ENCODE assay signal across 27 cellular contexts in genomic region chr21:37385179-37385765, GRCh38. TPM values are rescaled to one million over a fixed set of nuclear protein-coding genes. Genes with fewer than 3 reads are reported as not detected.
DNase-seq lines count a peak whose midpoint lies in the region; ATAC-seq, FAIRE-seq and TF ChIP-seq lines count a peak whose summit lies in the region.
"Had no signal": no experiment of that assay in that cellular context is flagged by ENCODE, and none has a peak within 500 bp of the region (broad histone marks: within the 10 kb centered on the region; RNA-seq: fewer than 3 reads in every experiment).

No MANE protein-coding gene starts in this region.

- TF ChIP-seq POLR2A in HepG2 (IDR thresholded peaks at IDR 0.05; ENCODE audit: insufficient read depth in 1 of 2, low read depth in 2 of 2, low read length in 2 of 2): no peak

- intact Hi-C loops in activated CD8-positive, alpha-beta T cell treated with anti-CD3 and anti-CD28 coated beads for 36 hours (cut with micrococcal nuclease): no loop called here
- intact Hi-C loops in HepG2 (cut with micrococcal nuclease; ENCODE audit: unreplicated experiment): no loop called here

- H3K9me3 ChIP-seq in HepG2 (ENCODE audit: low read length): no peaks in the 10 kb centered on the region
- H3K9me3 ChIP-seq: A549, HAP-1, stomach, thyroid gland had no signal

- H3K27ac ChIP-seq in HepG2 (ENCODE audit: extremely low read length, insufficient read depth, low read length): no peak overlapping the region
- H3K27ac ChIP-seq: A549, HL-60, SK-N-MC, stomach, thyroid gland had no signal

- peaks cover 73% of the 10 kb centered on the region for H4K20me1 ChIP-seq in HepG2 (ENCODE audit: insufficient read depth, low read length)

- no peak overlapping the region for H3K9ac ChIP-seq in HepG2 (ENCODE audit: insufficient read depth, low read depth, low read length)

- ATAC-seq in activated CD8-positive, alpha-beta T cell treated with anti-CD3 and anti-CD28 coated beads for 36 hours: peak; percentile 53
- no peak for ATAC-seq in memory B cell (ENCODE audit: low read depth)
- ATAC-seq in stimulated activated naive CD8-positive, alpha-beta T cell treated with anti-CD3 and anti-CD28 coated beads, Interleukin-15, amount 100 ng/mL, for 72 hours: peak; percentile 52
- no peak for ATAC-seq in HepG2
- no peak for ATAC-seq in GM21423 (IDR thresholded peaks at IDR 0.05; ENCODE audit: unreplicated experiment)
- ATAC-seq in GM19455 (IDR thresholded peaks at IDR 0.05; ENCODE audit: unreplicated experiment): no peak
- ATAC-seq: A549 had no signal

- no peak overlapping the region for H2AFZ ChIP-seq in HepG2 (ENCODE audit: low read length)

- peak overlapping the region; percentile 72 for H3K27ac Mint-ChIP-seq in activated naive CD4-positive, alpha-beta T cell treated with anti-CD3 and anti-CD28 coated beads, Interleukin-2, amount 50 U/mL, for 24 hours
- H3K27ac Mint-ChIP-seq in activated CD8-positive, alpha-beta T cell treated with anti-CD3 and anti-CD28 coated beads for 36 hours: peak overlapping the region; percentile 55
- H3K27ac Mint-ChIP-seq in memory B cell: peak overlapping the region; percentile 61
- no peak overlapping the region for H3K27ac Mint-ChIP-seq in stimulated activated naive CD8-positive, alpha-beta T cell treated with anti-CD3 and anti-CD28 coated beads, Interleukin-15, amount 100 ng/mL, for 72 hours
- H3K27ac Mint-ChIP-seq: activated T-helper 1 cell treated with anti-CD3 and anti-CD28 coated beads, Interleukin-12 subunit alpha, Interleukin-12 subunit beta, Interleukin-2, Interleukin-4 antibody, amounts not matched to agents 30 ng/mL and 10 ng/mL and 1 ng/mL, durations not matched to agents 14 hours and 24 hours and 36 hours; endodermal cell had no signal

- no peak for TF ChIP-seq RAD21 in HepG2 (CRISPR knock-in tag; IDR thresholded peaks at IDR 0.05)

- H3K4me1 Mint-ChIP-seq in activated naive CD4-positive, alpha-beta T cell treated with anti-CD3 and anti-CD28 coated beads, Interleukin-2, amount 50 U/mL, for 24 hours: peaks cover 83% of the 10 kb centered on the region
- H3K4me1 Mint-ChIP-seq in activated CD8-positive, alpha-beta T cell treated with anti-CD3 and anti-CD28 coated beads for 36 hours (ENCODE audit: low read depth): peaks cover 79% of the 10 kb centered on the region
- peaks cover 64% of the 10 kb centered on the region for H3K4me1 Mint-ChIP-seq in memory B cell
- peaks cover 85% of the 10 kb centered on the region for H3K4me1 Mint-ChIP-seq in stimulated activated naive CD8-positive, alpha-beta T cell treated with anti-CD3 and anti-CD28 coated beads, Interleukin-15, amount 100 ng/mL, for 72 hours

- DNase-seq in activated naive CD4-positive, alpha-beta T cell treated with anti-CD3 and anti-CD28 coated beads, Interleukin-2, amount 50 U/mL, for 16 hours: no peak
- no peak for DNase-seq in activated CD8-positive, alpha-beta T cell treated with anti-CD3 and anti-CD28 coated beads for 36 hours
- no peak for DNase-seq in memory B cell (ENCODE audit: low spot score in 2 of 2)
- no peak for DNase-seq in stimulated activated naive CD8-positive, alpha-beta T cell treated with anti-CD3 and anti-CD28 coated beads, Interleukin-15, amount 100 ng/mL, for 72 hours
- no peak for DNase-seq in HepG2 (ENCODE audit: low spot score)
- DNase-seq: activated CD4-positive, alpha-beta T cell treated with anti-CD3 and anti-CD28 coated beads for 4 hours; activated naive CD8-positive, alpha-beta T cell treated with anti-CD3 and anti-CD28 coated beads, Interleukin-2, amount 10 ng/mL, durations not matched to agents 7 days and 5 days; endodermal cell; foreskin fibroblast; mesenchymal stem cell; NCI-H1048; NCI-H187; NCI-H2171; NCI-H510A; occipital lobe; stomach; T-helper 2 cell; thyroid gland had no signal

- H3K27me3 ChIP-seq in HepG2 (ENCODE audit: control insufficient read depth in 1 of 2, insufficient read depth in 2 of 2, low read length in 2 of 2): no peaks in the 10 kb centered on the region
- H3K27me3 ChIP-seq: stomach, thyroid gland had no signal

- peaks cover 0 to 4% of the 10 kb centered on the region in 2 experiments; a peak in 1 of 5 replicates for H3K36me3 ChIP-seq in HepG2 (replicated peaks in 1 of 2; ENCODE audit: control insufficient read depth in 1 of 2, insufficient read depth in 2 of 2, low read length in 2 of 2)
- H3K36me3 ChIP-seq: HAP-1, stomach, thyroid gland had no signal

- H3K36me3 Mint-ChIP-seq in activated naive CD4-positive, alpha-beta T cell treated with anti-CD3 and anti-CD28 coated beads, Interleukin-2, amount 50 U/mL, for 24 hours: peaks cover 2% of the 10 kb centered on the region
- peaks cover 33% of the 10 kb centered on the region for H3K36me3 Mint-ChIP-seq in activated CD8-positive, alpha-beta T cell treated with anti-CD3 and anti-CD28 coated beads for 36 hours (ENCODE audit: low read depth)
- H3K36me3 Mint-ChIP-seq in memory B cell: peaks cover 10% of the 10 kb centered on the region

- CTCF ChIA-PET in activated CD8-positive, alpha-beta T cell treated with anti-CD3 and anti-CD28 coated beads for 36 hours (lab: Charles Lee): interaction anchor here (1.1 to 1.5 kb wide), 3 partner anchors 9 to 12 kb away, joined by 3 to 5 read pairs (median 4); no protein-coding TSS in a partner anchor
- CTCF ChIA-PET in HepG2 (lab: Yijun Ruan, JAX; ENCODE audit: low intra/inter-chr PET ratio, low total read pairs): no interaction called here

- no TSS peak for BruUV-seq in HepG2 (replicated peaks; lab: Mats Ljungman, UMichigan)

- TF ChIP-seq EP300 in HepG2 (IDR thresholded peaks at IDR 0.05; ENCODE audit: low read depth in 2 of 2, low read length in 2 of 2): no peak
- TF ChIP-seq EP300 in HepG2 (CRISPR knock-in tag; IDR thresholded peaks at IDR 0.05; ENCODE audit: borderline replicate concordance): no peak

- in situ Hi-C loops in HepG2 (cut with HindIII; ENCODE audit: extremely low pct_ligation_motif_present, low pct_unique_long_range_greater_than_20kb): no loop called here

- H3K4me2 ChIP-seq in HepG2 (ENCODE audit: low read depth, low read length): no peak overlapping the region
- H3K4me2 ChIP-seq: A549 had no signal

- H3K27me3 Mint-ChIP-seq in activated naive CD4-positive, alpha-beta T cell treated with anti-CD3 and anti-CD28 coated beads, Interleukin-2, amount 50 U/mL, for 24 hours: no peaks in the 10 kb centered on the region
- no peaks in the 10 kb centered on the region for H3K27me3 Mint-ChIP-seq in activated CD8-positive, alpha-beta T cell treated with anti-CD3 and anti-CD28 coated beads for 36 hours
- no peaks in the 10 kb centered on the region for H3K27me3 Mint-ChIP-seq in memory B cell
- no peaks in the 10 kb centered on the region for H3K27me3 Mint-ChIP-seq in stimulated activated naive CD8-positive, alpha-beta T cell treated with anti-CD3 and anti-CD28 coated beads, Interleukin-15, amount 100 ng/mL, for 72 hours
- H3K27me3 Mint-ChIP-seq: activated naive CD8-positive, alpha-beta T cell treated with anti-CD3 and anti-CD28 coated beads, Interleukin-2, amount 10 ng/mL, durations not matched to agents 7 days and 5 days had no signal

- FAIRE-seq in HepG2 (lab: Jason Lieb, UNC): no peak
- FAIRE-seq: A549, astrocyte had no signal

- H3K79me2 ChIP-seq in HepG2 (ENCODE audit: insufficient read depth, low read length): peaks cover 98% of the 10 kb centered on the region

- peaks cover 21% of the 10 kb centered on the region for H3K4me1 ChIP-seq in HepG2 (ENCODE audit: insufficient read depth, low read length)

- TF ChIP-seq CTCF in activated CD8-positive, alpha-beta T cell treated with anti-CD3 and anti-CD28 coated beads for 36 hours (IDR thresholded peaks at IDR 0.05): no peak
- TF ChIP-seq CTCF in HepG2 (CRISPR knock-in tag; IDR thresholded peaks at IDR 0.05): no peak

- H3K4me3 ChIP-seq in HepG2 (replicated peaks in 1 of 3; ENCODE audit: insufficient read depth in 1 of 3, low read depth in 2 of 3, low read length in 3 of 3): no peak overlapping the region
- H3K4me3 ChIP-seq: A549, HAP-1, SK-N-MC, stomach, thyroid gland had no signal

- 94% methylated on average over 5 of the region's 5 CpGs for WGBS in HepG2 (ENCODE audit: low lambda C conversion rate)

- POLR2A ChIA-PET in activated CD8-positive, alpha-beta T cell treated with anti-CD3 and anti-CD28 coated beads for 36 hours (lab: Charles Lee): interaction anchor here (1.0 to 2.9 kb wide), 5 partner anchors 8 to 16 kb away, joined by 3 to 12 read pairs (median 4); no protein-coding TSS in a partner anchor
- POLR2A ChIA-PET in HepG2 (lab: Yijun Ruan, JAX): interaction anchor here (2.3 kb wide), 1 partner anchor 19 kb away, joined by 6 read pairs; the partner anchor contains the start of gene DYRK1A

- no peaks in the 10 kb centered on the region for H3K9me3 Mint-ChIP-seq in activated naive CD4-positive, alpha-beta T cell treated with anti-CD3 and anti-CD28 coated beads, Interleukin-2, amount 50 U/mL, for 24 hours
- H3K9me3 Mint-ChIP-seq in activated CD8-positive, alpha-beta T cell treated with anti-CD3 and anti-CD28 coated beads for 36 hours: peaks cover 12% of the 10 kb centered on the region
- H3K9me3 Mint-ChIP-seq in memory B cell: peaks cover 2% of the 10 kb centered on the region
- peaks cover 5 to 10% of the 10 kb centered on the region in 2 donors for H3K9me3 Mint-ChIP-seq in stimulated activated naive CD8-positive, alpha-beta T cell treated with anti-CD3 and anti-CD28 coated beads, Interleukin-15, amount 100 ng/mL, for 72 hours
- H3K9me3 Mint-ChIP-seq: activated naive CD8-positive, alpha-beta T cell treated with anti-CD3 and anti-CD28 coated beads, Interleukin-2, amount 10 ng/mL, durations not matched to agents 7 days and 5 days; activated T-helper 1 cell treated with anti-CD3 and anti-CD28 coated beads, Interleukin-12 subunit alpha, Interleukin-12 subunit beta, Interleukin-2, Interleukin-4 antibody, amounts not matched to agents 30 ng/mL and 10 ng/mL and 1 ng/mL, durations not matched to agents 14 hours and 24 hours and 36 hours; endodermal cell had no signal

- no peak overlapping the region for H3K4me3 Mint-ChIP-seq in activated naive CD4-positive, alpha-beta T cell treated with anti-CD3 and anti-CD28 coated beads, Interleukin-2, amount 50 U/mL, for 24 hours
- no peak overlapping the region for H3K4me3 Mint-ChIP-seq in activated CD8-positive, alpha-beta T cell treated with anti-CD3 and anti-CD28 coated beads for 36 hours
- H3K4me3 Mint-ChIP-seq in memory B cell: no peak overlapping the region
- H3K4me3 Mint-ChIP-seq in stimulated activated naive CD8-positive, alpha-beta T cell treated with anti-CD3 and anti-CD28 coated beads, Interleukin-15, amount 100 ng/mL, for 72 hours: no peak overlapping the region
- H3K4me3 Mint-ChIP-seq: activated naive CD8-positive, alpha-beta T cell treated with anti-CD3 and anti-CD28 coated beads, Interleukin-2, amount 10 ng/mL, durations not matched to agents 7 days and 5 days; activated T-helper 1 cell treated with anti-CD3 and anti-CD28 coated beads, Interleukin-12 subunit alpha, Interleukin-12 subunit beta, Interleukin-2, Interleukin-4 antibody, amounts not matched to agents 30 ng/mL and 10 ng/mL and 1 ng/mL, durations not matched to agents 14 hours and 24 hours and 36 hours; endodermal cell had no signal

RNA-seq across cellular contexts. Expression of gene DYRK1A, which starts 18.7 kb away (rescaled TPM):
- total RNA-seq in activated CD8-positive, alpha-beta T cell treated with anti-CD3 and anti-CD28 coated beads for 36 hours: 10 to 100 TPM; 57.5 to 58.7 TPM
- total RNA-seq in HepG2 (2016; rRNA removed; fragmentation: Illumina TruSeq; extraction: Trizol): 32.7 and 34.2 TPM in 2 replicates
- total RNA-seq in HepG2 (2016; cell fraction: cytosol; rRNA removed; fragmentation: Illumina TruSeq; extraction: Trizol; ENCODE audit: low read depth): 19.1 and 19.6 TPM in 2 replicates
- total RNA-seq in HepG2 (2016; cell fraction: insoluble cytoplasmic fraction; rRNA removed; fragmentation: Illumina TruSeq; extraction: Trizol): 30.4 and 33.9 TPM in 2 replicates
- 15.6 and 16.1 TPM in 2 replicates for total RNA-seq in HepG2 (2016; cell fraction: membrane; rRNA removed; fragmentation: Illumina TruSeq; extraction: Trizol)
- total RNA-seq in HepG2 (2016; cell fraction: nucleus; rRNA removed; fragmentation: Illumina TruSeq; extraction: Trizol): 54.9 and 62.8 TPM in 2 replicates
- 24.6 and 28.2 TPM in 2 replicates for polyA plus RNA-seq in HepG2 (2011; rRNA removed)
- polyA plus RNA-seq in HepG2 (2011; cell fraction: cytosol; rRNA removed): 14.9 and 16.4 TPM in 2 replicates
- polyA plus RNA-seq in HepG2 (2011; cell fraction: nucleus; rRNA removed): 31.7 and 39.9 TPM in 2 replicates
- polyA plus RNA-seq in HepG2 (2012): 10.1 and 12.5 TPM in 2 replicates
- polyA plus RNA-seq in HepG2 (2016; cell fraction: cytosol; fragmentation: Illumina TruSeq; extraction: Trizol; ENCODE audit: low read depth): 0.50 and 0.67 TPM in 2 replicates
- 16.1 and 18.0 TPM in 2 replicates for polyA plus RNA-seq in HepG2 (2016; cell fraction: insoluble cytoplasmic fraction; fragmentation: Illumina TruSeq; extraction: Trizol; ENCODE audit: low read depth)
- polyA plus RNA-seq in HepG2 (2016; cell fraction: membrane; fragmentation: Illumina TruSeq; extraction: Trizol; ENCODE audit: low read depth): 2.9 and 3.0 TPM in 2 replicates
- 25.5 and 28.0 TPM in 2 replicates for polyA plus RNA-seq in HepG2 (2016; cell fraction: nucleus; fragmentation: Illumina TruSeq; extraction: Trizol; ENCODE audit: insufficient read depth, low read depth)
- polyA minus RNA-seq in HepG2 (2011; rRNA and poly(A)+ RNA removed; ENCODE audit: low replicate concordance): 128 and 208 TPM in 2 replicates
- polyA minus RNA-seq in HepG2 (2011; cell fraction: cytosol; rRNA and poly(A)+ RNA removed): 25.3 and 30.3 TPM in 2 replicates
- 132 and 133 TPM in 2 replicates for polyA minus RNA-seq in HepG2 (2011; cell fraction: nucleus; rRNA and poly(A)+ RNA removed)

Comparison
In these comparisons a context has a peak if more than half of its experiments do, and no peak if none do; other contexts are left out.
1. H3K27ac Mint-ChIP-seq: peak in activated naive CD4-positive, alpha-beta T cell treated with anti-CD3 and anti-CD28 coated beads, Interleukin-2, amount 50 U/mL, for 24 hours (single experiment), activated CD8-positive, alpha-beta T cell treated with anti-CD3 and anti-CD28 coated beads for 36 hours (single experiment) and memory B cell (single experiment); none in stimulated activated naive CD8-positive, alpha-beta T cell treated with anti-CD3 and anti-CD28 coated beads, Interleukin-15, amount 100 ng/mL, for 72 hours (0 of 2).
2. ATAC-seq: peak in activated CD8-positive, alpha-beta T cell treated with anti-CD3 and anti-CD28 coated beads for 36 hours (single experiment) and stimulated activated naive CD8-positive, alpha-beta T cell treated with anti-CD3 and anti-CD28 coated beads, Interleukin-15, amount 100 ng/mL, for 72 hours (single experiment); none in memory B cell (single experiment), HepG2 (single experiment), GM21423 (single experiment) and GM19455 (single experiment).